20 cellular contexts compared by ENCODE assay signal in the genomic region with DNA sequence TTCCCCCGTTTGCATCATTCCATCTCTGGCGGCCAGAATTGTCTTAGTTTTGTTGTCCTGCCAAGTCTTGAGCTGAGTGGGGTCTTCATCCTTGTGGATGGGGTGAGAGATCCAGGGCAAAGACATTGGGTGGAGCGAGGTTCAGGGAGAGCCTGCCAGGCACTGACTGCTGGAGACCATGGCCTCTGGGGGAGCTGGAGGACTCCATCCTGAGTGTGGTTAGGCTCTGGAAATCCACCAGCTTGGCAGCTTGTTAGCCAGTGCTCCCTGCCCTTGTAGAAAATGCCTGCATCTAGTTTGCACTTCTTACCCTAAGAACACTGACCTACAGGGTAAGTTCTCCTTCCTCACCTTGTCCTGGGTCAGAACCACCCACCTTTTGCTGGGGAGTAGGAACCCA.
"Had no signal": no experiment of that assay in that cellular context is flagged by ENCODE, and none has a peak within 500 bp of the region (broad histone marks: within the 10 kb centered on the region; RNA-seq: fewer than 3 reads in every experiment).

No MANE protein-coding gene starts in this region.

- H3K9ac ChIP-seq: neural progenitor cell had no signal

- H3K9me3 ChIP-seq: ovary, testis, thyroid gland, vagina had no signal

- H3K79me2 ChIP-seq: hepatocyte had no signal

- H3K4me1 ChIP-seq: left ventricle myocardium inferior, spleen, testis, transverse colon, upper lobe of left lung, vagina had no signal

- H3K4me2 ChIP-seq: hepatocyte, neural progenitor cell had no signal

- FAIRE-seq: small intestine had no signal

- H3K4me3 ChIP-seq: heart left ventricle, hepatocyte, left ventricle myocardium inferior, lung, mucosa of descending colon, neural progenitor cell, ovary, right atrium auricular region, spleen, testis, thyroid gland, transverse colon, upper lobe of left lung, vagina had no signal

- H3K36me3 ChIP-seq: heart left ventricle, left ventricle myocardium inferior, neural progenitor cell, ovary, right atrium auricular region, spleen, thyroid gland, transverse colon, upper lobe of left lung, vagina had no signal

- H3K27ac ChIP-seq: heart left ventricle, hepatocyte, left ventricle myocardium inferior, neural progenitor cell, ovary, right atrium auricular region, spleen, testis, thyroid gland, transverse colon, upper lobe of left lung, vagina had no signal

- H2AFZ ChIP-seq: hepatocyte, neural progenitor cell had no signal

- H3K27me3 ChIP-seq: heart left ventricle, hepatocyte, neural progenitor cell, ovary, right atrium auricular region, testis, thyroid gland, transverse colon, upper lobe of left lung, vagina had no signal

- DNase-seq: heart left ventricle; islet precursor cell; left ventricle myocardium inferior; midbrain; mucosa of descending colon; naive thymus-derived CD4-positive, alpha-beta T cell; ovary; small intestine; spleen; stimulated activated CD4-positive, alpha-beta T cell treated with anti-CD3 and anti-CD28 coated beads, Interleukin-4, amount 100 ng/mL, for 24 hours; stimulated activated naive CD4-positive, alpha-beta T cell; testis; thyroid gland; transverse colon; upper lobe of left lung had no signal
